In genomic region chr10:74799840-74800239, GRCh38 we compare ENCODE assay signal across 1 cellular context.
TF ChIP-seq lines count a peak whose summit lies in the region.

No MANE protein-coding gene starts in this region.

TF ChIP-seq in HEK293, 187 proteins besides CTCF, POLR2A, EP300 and RAD21 (continued from another document):
- TF ChIP-seq TSHZ1 (tag by site-specific recombination; IDR thresholded peaks at IDR 0.05; ENCODE audit: borderline replicate concordance) (peak; percentile 82), ZNF639 (tag by site-specific recombination; IDR thresholded peaks at IDR 0.05) (no peak; the same call in 1 of the 2 replicates), PRDM1 (tag by site-specific recombination; IDR thresholded peaks at IDR 0.05) (no peak), ZNF561 (tag by site-specific recombination; IDR thresholded peaks at IDR 0.05; ENCODE audit: borderline replicate concordance) (peak; percentile 71; the same call in 1 of the 2 replicates), ZBTB26 (tag by site-specific recombination; optimal IDR thresholded peaks at IDR 0.05) (no peak), ZNF791 (tag by site-specific recombination; IDR thresholded peaks at IDR 0.05) (no peak), ZNF660 (tag by site-specific recombination; IDR thresholded peaks at IDR 0.05) (no peak), ZNF24 (tag by site-specific recombination; IDR thresholded peaks at IDR 0.05) (peak; percentile 37; the same call in 1 of the 2 replicates), ZNF843 (tag by site-specific recombination; IDR thresholded peaks at IDR 0.05) (peak; percentile 63), ZNF148 (tag by site-specific recombination; IDR thresholded peaks at IDR 0.05; ENCODE audit: borderline replicate concordance) (no peak), ZNF645 (tag by site-specific recombination; IDR thresholded peaks at IDR 0.05) (no peak), GLI2 (tag by site-specific recombination; IDR thresholded peaks at IDR 0.05; ENCODE audit: borderline replicate concordance, low read depth) (peak; percentile 44; the same call in 1 of the 2 replicates), ZSCAN23 (tag by site-specific recombination; IDR thresholded peaks at IDR 0.05) (no peak), YY1 (tag by site-specific recombination; IDR thresholded peaks at IDR 0.05) (no peak), BCL6B (tag by site-specific recombination; IDR thresholded peaks at IDR 0.05) (no peak), ZNF398 (tag by site-specific recombination; IDR thresholded peaks at IDR 0.05) (peak; percentile 46; the same call in 1 of the 2 replicates), ZNF664 (tag by site-specific recombination; IDR thresholded peaks at IDR 0.05) (no peak), ZIC2 (tag by site-specific recombination; IDR thresholded peaks at IDR 0.05) (no peak), SP3 (tag by site-specific recombination; IDR thresholded peaks at IDR 0.05) (0 out of 2 replicates have a peak, but pooled peaks have one; percentile 15), MZF1 (tag by site-specific recombination; IDR thresholded peaks at IDR 0.05; ENCODE audit: borderline replicate concordance) (no peak; the same call in 1 of the 2 replicates), SCRT2 (tag by site-specific recombination; IDR thresholded peaks at IDR 0.05) (no peak), ZNF280D (tag by site-specific recombination; IDR thresholded peaks at IDR 0.05) (no peak), ZNF202 (tag by site-specific recombination; IDR thresholded peaks at IDR 0.05; ENCODE audit: borderline replicate concordance) (no peak), PBX3 (CRISPR knock-in tag; IDR thresholded peaks at IDR 0.05) (no peak), ZBTB8A (tag by site-specific recombination; IDR thresholded peaks at IDR 0.05) (no peak), ZNF621 (tag by site-specific recombination; IDR thresholded peaks at IDR 0.05) (no peak)
